In the genomic region with DNA sequence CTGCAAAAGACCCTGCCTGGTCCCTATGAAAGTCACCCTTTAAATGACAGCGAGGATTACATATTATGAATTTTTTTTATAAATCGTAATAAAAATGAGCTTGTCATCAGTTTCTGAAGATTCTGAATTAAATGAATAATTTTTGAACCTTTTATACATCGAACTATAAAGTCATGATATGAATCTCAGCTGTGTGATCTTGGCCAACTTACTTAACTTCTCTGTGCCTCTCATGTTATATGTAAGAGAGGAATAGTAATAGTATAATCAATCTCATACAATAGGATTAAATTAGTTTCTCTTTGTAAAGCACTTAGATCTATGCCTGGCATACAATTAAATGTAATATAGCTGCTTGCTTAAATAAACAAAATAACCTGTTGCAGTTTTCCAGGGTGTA, we compare ENCODE assay signal across 11 cellular contexts. TPM values are rescaled to one million over a fixed set of nuclear protein-coding genes. Genes with fewer than 3 reads are reported as not detected.
"Had no signal": no experiment of that assay in that cellular context is flagged by ENCODE, and none has a peak within 500 bp of the region (broad histone marks: within the 10 kb centered on the region; RNA-seq: fewer than 3 reads in every experiment).

No MANE protein-coding gene starts in this region.

- H3K36me3 ChIP-seq: HAP-1 had no signal

- H3K27ac Mint-ChIP-seq: GM23338, H9, HFFc6 had no signal

- FAIRE-seq: H1, H54 had no signal

- DNase-seq: GM23248, GOT3, H7, H9, HCEC 1CT, HFFc6 had no signal

- H3K4me2 ChIP-seq: GM23338 had no signal

- H3K27ac ChIP-seq: GM23248 had no signal

- H3K4me1 ChIP-seq: HAP-1 had no signal

- H3K9ac ChIP-seq: GM23248 had no signal

- ATAC-seq: GM23338, HCT116 had no signal

- H2AFZ ChIP-seq: GM23248 had no signal

- H3K9me3 ChIP-seq: HAP-1 had no signal

- H3K9me3 Mint-ChIP-seq: GM23338, H9, HFFc6 had no signal

- H3K4me3 Mint-ChIP-seq: GM23338, H9, HFFc6 had no signal

- H3K4me3 ChIP-seq: GM23248, GM23338, HAP-1 had no signal

RNA-seq across cellular contexts. Expression of a gene that starts 5.3 kb away (rescaled TPM):
- total RNA-seq: GM23248, H7 had no signal
- polyA plus RNA-seq: GM23248 had no signal
